In genomic region chr14:76349993-76350392, GRCh38 we compare ENCODE assay signal across 9 cellular contexts. TPM values are rescaled to one million over a fixed set of nuclear protein-coding genes. Genes with fewer than 3 reads are reported as not detected.
"Had no signal": no experiment of that assay in that cellular context is flagged by ENCODE, and none has a peak within 500 bp of the region (broad histone marks: within the 10 kb centered on the region; RNA-seq: fewer than 3 reads in every experiment).

No MANE protein-coding gene starts in this region.

- ATAC-seq: GM23338, HepG2 had no signal

- FAIRE-seq: H1, H54, HepG2 had no signal

- DNase-seq: H9, HCEC 1CT, HFFc6, KBM-7 had no signal

RNA-seq across cellular contexts. Expression of gene ESRRB, which starts 25.9 kb away (rescaled TPM):
- total RNA-seq: HFFc6, HT-29 had no signal
